Comparison of ENCODE assay signal across 9 cellular contexts in the genomic region with DNA sequence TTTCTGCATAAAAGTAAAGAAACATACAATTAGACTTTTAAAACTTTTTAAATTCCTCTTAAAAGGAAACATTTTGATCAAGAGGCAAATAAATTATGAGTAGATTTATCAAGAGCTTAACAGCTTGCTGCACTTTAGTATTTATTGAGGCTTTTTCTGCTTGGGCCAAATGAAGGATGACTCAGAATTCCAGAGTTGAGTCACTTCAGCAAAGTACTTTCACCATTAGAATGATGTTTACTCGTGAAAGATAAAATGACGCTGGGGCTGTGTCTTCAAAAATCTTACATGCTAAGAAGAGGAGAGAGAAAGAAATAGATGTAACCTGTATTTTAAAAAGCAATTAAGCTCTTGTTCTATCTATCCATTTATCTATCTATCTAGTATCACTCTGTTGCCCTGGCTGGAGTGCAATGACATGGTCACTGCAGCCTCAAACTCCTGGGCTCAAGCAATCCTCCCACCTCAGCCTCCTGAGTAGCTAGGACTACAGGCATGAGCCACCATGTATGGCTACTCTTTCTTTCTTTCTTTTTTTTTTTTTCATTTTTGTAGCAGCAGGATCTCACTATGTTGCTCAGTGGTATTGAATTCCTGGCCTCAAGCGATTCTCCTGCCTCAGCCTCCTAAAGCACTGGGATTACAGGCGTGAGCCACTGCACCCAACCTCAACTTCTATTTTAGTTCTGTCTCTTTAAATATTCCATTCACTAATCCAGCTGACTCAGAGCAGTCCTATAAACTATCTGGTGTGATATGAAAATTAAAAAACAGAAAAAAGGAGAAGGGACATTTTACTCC.
DNase-seq lines count a peak whose midpoint lies in the region; ATAC-seq and TF ChIP-seq lines count a peak whose summit lies in the region.
"Had no signal": no experiment of that assay in that cellular context is flagged by ENCODE, and none has a peak within 500 bp of the region (broad histone marks: within the 10 kb centered on the region; RNA-seq: fewer than 3 reads in every experiment).

No MANE protein-coding gene starts in this region.

- H3K27ac Mint-ChIP-seq in chondrocyte (ENCODE audit: unreplicated experiment) (peak overlapping the region; percentile 96), immature natural killer cell (no peak overlapping the region)
- H3K27ac Mint-ChIP-seq: memory B cell had no signal

- peaks cover 42% of the 10 kb centered on the region for H3K4me1 Mint-ChIP-seq in chondrocyte (ENCODE audit: low read depth)
- H3K4me1 Mint-ChIP-seq in immature natural killer cell, result peaks cover 0 to 2% of the 10 kb centered on the region in 2 donors
- H3K4me1 Mint-ChIP-seq: memory B cell had no signal

- no peak for DNase-seq in chondrocyte (ENCODE audit: low spot score)
- no peak for DNase-seq in immature natural killer cell
- no peak for DNase-seq in NCI-H2029 (lab: John Stamatoyannopoulos, UW)
- DNase-seq in stimulated activated CD4-positive, alpha-beta T cell treated with anti-CD3 and anti-CD28 coated beads, Interleukin-1b, Interleukin-23, amount 100 ng/mL, for 48 hours, result no peak

- H3K36me3 Mint-ChIP-seq in chondrocyte (ENCODE audit: low read depth), result peaks cover 1% of the 10 kb centered on the region
- peaks cover 4 to 18% (median 17%) of the 10 kb centered on the region in 3 donors for H3K36me3 Mint-ChIP-seq in immature natural killer cell
- H3K36me3 Mint-ChIP-seq: memory B cell had no signal

- TF ChIP-seq CTCF in chondrocyte (IDR thresholded peaks at IDR 0.05), result no peak

- H3K9ac ChIP-seq in rectal smooth muscle tissue (ENCODE audit: low read length), result no peak overlapping the region

- H3K9me3 Mint-ChIP-seq in chondrocyte (ENCODE audit: low read depth) (no peaks in the 10 kb centered on the region), immature natural killer cell (no peaks in the 10 kb centered on the region)
- H3K9me3 Mint-ChIP-seq: memory B cell had no signal

- H3K27ac ChIP-seq in rectal smooth muscle tissue (ENCODE audit: low read depth, low read length), result peak overlapping the region; percentile 61

- no peaks in the 10 kb centered on the region for H3K27me3 ChIP-seq in rectal smooth muscle tissue (ENCODE audit: control insufficient read depth, insufficient read depth, low read length)

- no peak overlapping the region for H3K4me3 ChIP-seq in rectal smooth muscle tissue (ENCODE audit: low read length)

- H3K36me3 ChIP-seq in rectal smooth muscle tissue (ENCODE audit: control insufficient read depth, insufficient read depth, low read length), result no peaks in the 10 kb centered on the region

- H3K4me3 Mint-ChIP-seq in chondrocyte (ENCODE audit: unreplicated experiment) (no peak overlapping the region), immature natural killer cell (no peak overlapping the region)
- H3K4me3 Mint-ChIP-seq: memory B cell had no signal

- peaks cover 8% of the 10 kb centered on the region for H3K4me1 ChIP-seq in rectal smooth muscle tissue (ENCODE audit: control insufficient read depth, insufficient read depth, low read length)

- peak; percentile 83 for ATAC-seq in GM18511 (IDR thresholded peaks at IDR 0.05; ENCODE audit: unreplicated experiment)
- ATAC-seq in HG03378 (IDR thresholded peaks at IDR 0.05; ENCODE audit: unreplicated experiment), result peak; percentile 72
- ATAC-seq in GM18907 (IDR thresholded peaks at IDR 0.05; ENCODE audit: unreplicated experiment), result no peak

- H3K27me3 Mint-ChIP-seq in chondrocyte (ENCODE audit: low read depth), result no peaks in the 10 kb centered on the region
- peaks cover 0 to 2% (median 0%) of the 10 kb centered on the region in 3 donors for H3K27me3 Mint-ChIP-seq in immature natural killer cell (ENCODE audit: low read depth in 3 of 3)
- H3K27me3 Mint-ChIP-seq: memory B cell had no signal
